18 cellular contexts compared by ENCODE assay signal in the genomic region with DNA sequence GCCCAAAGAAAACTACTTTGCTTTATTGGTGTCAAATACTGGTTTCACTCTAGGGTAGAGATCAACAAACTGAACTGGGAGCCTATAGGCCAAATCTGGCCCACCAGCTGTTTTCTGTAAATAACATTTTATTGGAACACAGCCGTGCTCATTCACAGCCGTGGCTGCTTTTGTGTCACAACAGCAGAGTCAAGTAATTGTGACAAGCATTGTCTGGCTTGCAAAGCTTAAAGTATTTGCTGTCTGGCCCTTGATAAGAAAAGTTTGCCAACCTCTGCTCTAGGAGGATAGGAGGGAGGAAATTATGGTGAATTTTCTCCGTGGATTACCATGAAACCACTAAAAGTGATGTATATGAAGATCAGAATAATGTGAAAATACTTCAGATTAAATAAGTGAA.
"Had no signal": no experiment of that assay in that cellular context is flagged by ENCODE, and none has a peak within 500 bp of the region (broad histone marks: within the 10 kb centered on the region; RNA-seq: fewer than 3 reads in every experiment).

No MANE protein-coding gene starts in this region.

- H3K27ac ChIP-seq: dorsolateral prefrontal cortex, suprapubic skin, WERI-Rb-1 had no signal

- H3K4me3 Mint-ChIP-seq: activated CD8-positive, alpha-beta T cell treated with anti-CD3 and anti-CD28 coated beads, Interleukin-2, amount 10 ng/mL, durations not matched to agents 7 days and 5 days; activated naive CD8-positive, alpha-beta T cell treated with anti-CD3 and anti-CD28 coated beads, Interleukin-2, amount 10 ng/mL, durations not matched to agents 7 days and 5 days; memory B cell; nephron; T-helper 2 cell treated with Interferon-gamma antibody and Interleukin-4, amounts not matched to agents 5 μg/mL and 100 μg/mL, for 36 hours had no signal

- DNase-seq: activated CD4-positive, alpha-beta T cell treated with anti-CD3 and anti-CD28 coated beads for 4 hours; activated CD8-positive, alpha-beta memory T cell treated with anti-CD3 and anti-CD28 coated beads, Interleukin-2, amount 50 U/mL, for 48 hours; activated CD8-positive, alpha-beta T cell treated with anti-CD3 and anti-CD28 coated beads, Interleukin-2, amount 10 ng/mL, durations not matched to agents 7 days and 5 days; activated naive CD8-positive, alpha-beta T cell treated with anti-CD3 and anti-CD28 coated beads, Interleukin-2, amount 10 ng/mL, durations not matched to agents 7 days and 5 days; anterior cingulate cortex; dorsolateral prefrontal cortex; foreskin melanocyte; heart left ventricle; islet precursor cell; stimulated activated CD4-positive, alpha-beta T cell treated with anti-CD3 and anti-CD28 coated beads, Interleukin-4, amount 100 ng/mL, for 1 hour; stimulated activated CD8-positive, alpha-beta memory T cell treated with anti-CD3 and anti-CD28 coated beads, Interleukin-4, amount 100 ng/mL, for 48 hours; stimulated activated naive CD8-positive, alpha-beta T cell treated with anti-CD3 and anti-CD28 coated beads, Interleukin-15, Interleukin-2, amounts not matched to agents 100 U/mL and 50 U/mL, for 24 hours; WERI-Rb-1 had no signal

- ATAC-seq: activated CD8-positive, alpha-beta T cell treated with anti-CD3 and anti-CD28 coated beads, Interleukin-2, amount 10 ng/mL, durations not matched to agents 7 days and 5 days; left lobe of liver; stimulated activated naive CD8-positive, alpha-beta T cell treated with anti-CD3 and anti-CD28 coated beads, Interleukin-15, Interleukin-2, amounts not matched to agents 100 U/mL and 50 U/mL, for 24 hours had no signal

- H3K36me3 Mint-ChIP-seq: activated naive CD8-positive, alpha-beta T cell treated with anti-CD3 and anti-CD28 coated beads, Interleukin-2, amount 10 ng/mL, durations not matched to agents 7 days and 5 days; memory B cell had no signal

- H3K27me3 ChIP-seq: dorsolateral prefrontal cortex, heart left ventricle, suprapubic skin had no signal

- H3K4me1 ChIP-seq: suprapubic skin had no signal

- H3K27me3 Mint-ChIP-seq: activated naive CD8-positive, alpha-beta T cell treated with anti-CD3 and anti-CD28 coated beads, Interleukin-2, amount 10 ng/mL, durations not matched to agents 7 days and 5 days; memory B cell had no signal

- H3K4me3 ChIP-seq: dorsolateral prefrontal cortex, heart left ventricle, suprapubic skin had no signal

- H3K4me1 Mint-ChIP-seq: activated naive CD8-positive, alpha-beta T cell treated with anti-CD3 and anti-CD28 coated beads, Interleukin-2, amount 10 ng/mL, durations not matched to agents 7 days and 5 days; memory B cell had no signal

- H3K27ac Mint-ChIP-seq: activated CD8-positive, alpha-beta T cell treated with anti-CD3 and anti-CD28 coated beads, Interleukin-2, amount 10 ng/mL, durations not matched to agents 7 days and 5 days; activated naive CD8-positive, alpha-beta T cell treated with anti-CD3 and anti-CD28 coated beads, Interleukin-2, amount 10 ng/mL, durations not matched to agents 7 days and 5 days; memory B cell; T-helper 2 cell treated with Interferon-gamma antibody and Interleukin-4, amounts not matched to agents 5 μg/mL and 100 μg/mL, for 36 hours had no signal

- H3K9me3 Mint-ChIP-seq: nephron; T-helper 2 cell treated with Interferon-gamma antibody and Interleukin-4, amounts not matched to agents 5 μg/mL and 100 μg/mL, for 36 hours had no signal

- H3K36me3 ChIP-seq: suprapubic skin, WERI-Rb-1 had no signal

- H3K9me3 ChIP-seq: heart left ventricle, suprapubic skin had no signal
